In genomic region chr12:29380536-29381523, GRCh38 we compare ENCODE assay signal across 8 cellular contexts. TPM values are rescaled to one million over a fixed set of nuclear protein-coding genes. Genes with fewer than 3 reads are reported as not detected.
DNase-seq lines count a peak whose midpoint lies in the region; ATAC-seq and TF ChIP-seq lines count a peak whose summit lies in the region.

Gene ERGIC2 (minus strand): TSS chr12:29381172. CDS start chr12:29371633, 9,539 bp downstream.

- no peaks in the 10 kb centered on the region for H3K27me3 ChIP-seq in GM06990 (replicated peaks; ENCODE audit: control insufficient read depth, insufficient read depth, low read length)
- H3K27me3 ChIP-seq in suprapubic skin: no peaks in the 10 kb centered on the region

- H3K36me3 Mint-ChIP-seq in activated naive CD4-positive, alpha-beta T cell treated with anti-CD3 and anti-CD28 coated beads, Interleukin-2, amount 50 U/mL, for 24 hours: peaks cover 7% of the 10 kb centered on the region

- TF ChIP-seq POLR2A in suprapubic skin (IDR thresholded peaks at IDR 0.05): peak in 1 of 2 donors; percentile 39

- H3K9me3 Mint-ChIP-seq in activated naive CD4-positive, alpha-beta T cell treated with anti-CD3 and anti-CD28 coated beads, Interleukin-2, amount 50 U/mL, for 24 hours: no peaks in the 10 kb centered on the region

- H3K36me3 ChIP-seq in GM06990 (ENCODE audit: control insufficient read depth, insufficient read depth, low read length) (no peaks in the 10 kb centered on the region), suprapubic skin (no peaks in the 10 kb centered on the region)

- H3K4me3 Mint-ChIP-seq in activated naive CD4-positive, alpha-beta T cell treated with anti-CD3 and anti-CD28 coated beads, Interleukin-2, amount 50 U/mL, for 24 hours: peak within 1 kb of the TSS; percentile 97

- H3K27ac ChIP-seq in suprapubic skin: peak within 1 kb of the TSS; percentile 94

- under 1% methylated on average over 48 of the region's 55 CpGs for WGBS in suprapubic skin

- peaks cover 60% of the 10 kb centered on the region for H3K4me1 Mint-ChIP-seq in activated naive CD4-positive, alpha-beta T cell treated with anti-CD3 and anti-CD28 coated beads, Interleukin-2, amount 50 U/mL, for 24 hours

- H3K4me3 ChIP-seq in GM06990 (replicated peaks; ENCODE audit: low read depth, low read length): peak within 1 kb of the TSS; percentile 99
- H3K4me3 ChIP-seq in suprapubic skin: peak within 1 kb of the TSS; percentile 79

- TF ChIP-seq CTCF in GM06990 (IDR thresholded peaks at IDR 0.05; ENCODE audit: insufficient read depth, low read length, poor library complexity, severe bottlenecking) (no peak), suprapubic skin (IDR thresholded peaks at IDR 0.05) (no peak)

- H3K27me3 Mint-ChIP-seq in activated naive CD4-positive, alpha-beta T cell treated with anti-CD3 and anti-CD28 coated beads, Interleukin-2, amount 50 U/mL, for 24 hours: no peaks in the 10 kb centered on the region

- H3K9me3 ChIP-seq in suprapubic skin: no peaks in the 10 kb centered on the region

- no peak for TF ChIP-seq EP300 in suprapubic skin (IDR thresholded peaks at IDR 0.05)

- DNase-seq in GM06990 (ENCODE audit: extremely low read depth, insufficient read length) (peak; percentile 91), NCI-H1092 (lab: John Stamatoyannopoulos, UW) (peak; percentile 98), globus pallidus (ENCODE audit: low spot score) (peak; percentile 93), nucleus accumbens (lab: John Stamatoyannopoulos, UW) (peak; percentile 41 to 94 (median 79)), suprapubic skin (ENCODE audit: low spot score in 2 of 2) (peak; percentile 93)

- ATAC-seq in HG02588 (IDR thresholded peaks at IDR 0.05; ENCODE audit: unreplicated experiment): peak; percentile 95
- ATAC-seq in SK-N-SH treated with all-trans-retinoic acid at 6 μM for 48 hours: peak; percentile 97

- H3K4me1 ChIP-seq in suprapubic skin: peaks cover 23% of the 10 kb centered on the region

- peak within 1 kb of the TSS; percentile 99 for H3K27ac Mint-ChIP-seq in activated naive CD4-positive, alpha-beta T cell treated with anti-CD3 and anti-CD28 coated beads, Interleukin-2, amount 50 U/mL, for 24 hours

TF ChIP-seq in SK-N-SH treated with all-trans-retinoic acid at 6 μM for 48 hours, 23 proteins besides CTCF, POLR2A, EP300 and RAD21:
- TF ChIP-seq ZFP3 (CRISPR knock-in tag; IDR thresholded peaks at IDR 0.05): 0 out of 2 replicates have a peak, but pooled peaks have one; percentile 31
- TF ChIP-seq RARB (CRISPR knock-in tag; IDR thresholded peaks at IDR 0.05): no peak

RNA-seq across cellular contexts. Expression of gene ERGIC2, which starts in this region (rescaled TPM):
- total RNA-seq in suprapubic skin: 10 to 100 TPM; 30.8 to 55.4 (median 35.9) TPM

Comparison
In these comparisons a context has a peak if more than half of its experiments do, and no peak if none do; other contexts are left out.
1. Peak in every context shown above with its lines: DNase-seq, ATAC-seq, H3K4me3 ChIP-seq and H3K27ac ChIP-seq.